Comparison of ENCODE assay signal across 8 cellular contexts in genomic region chr17:35063514-35064223, GRCh38. TPM values are rescaled to one million over a fixed set of nuclear protein-coding genes. Genes with fewer than 3 reads are reported as not detected.
DNase-seq lines count a peak whose midpoint lies in the region; ATAC-seq, FAIRE-seq and TF ChIP-seq lines count a peak whose summit lies in the region.

RFFL (minus strand) TSS chr17:35063707; CDS start chr17:35026553, 37,154 bp downstream.

- no peak for FAIRE-seq in D721Med (lab: Jason Lieb, UNC)

- H3K4me3 Mint-ChIP-seq in natural killer cell treated with Interleukin-12 subunit alpha and Interleukin-12 subunit beta and Interleukin-15 and Interleukin-18, amount 100 ng/mL, for 72 hours = peak within 1 kb of the TSS; percentile 80

- no peaks in the 10 kb centered on the region for H3K36me3 ChIP-seq in HUES6 (ENCODE audit: control insufficient read depth, insufficient read depth, low read length)

- peaks cover 41% of the 10 kb centered on the region for H3K4me1 ChIP-seq in HUES6 (ENCODE audit: control insufficient read depth, insufficient read depth, low read length)

- peak within 1 kb of the TSS; percentile 25; the same call in 1 of the 2 replicates for H3K4me3 ChIP-seq in HUES6 (ENCODE audit: low read depth, low read length)
- peak within 1 kb of the TSS; percentile 43 for H3K4me3 ChIP-seq in fibroblast of pulmonary artery (replicated peaks; ENCODE audit: low read depth, low read length)

- peak within 1 kb of the TSS; percentile 42 for H3K9ac ChIP-seq in HUES6 (ENCODE audit: low read length)

- no peaks in the 10 kb centered on the region for H3K9me3 ChIP-seq in HUES6 (ENCODE audit: control insufficient read depth, insufficient read depth, low read depth, low read length)

- peaks cover 58 to 72% of the 10 kb centered on the region in 2 donors for H3K4me1 Mint-ChIP-seq in natural killer cell treated with Interleukin-12 subunit alpha and Interleukin-12 subunit beta and Interleukin-15 and Interleukin-18, amount 100 ng/mL, for 72 hours (ENCODE audit: low read depth in 2 of 2)

- peak within 1 kb of the TSS; percentile 93 for H3K27ac ChIP-seq in HUES6 (ENCODE audit: low read depth, low read length)

- peak within 1 kb of the TSS; percentile 90 to 93 for H3K27ac Mint-ChIP-seq in natural killer cell treated with Interleukin-12 subunit alpha and Interleukin-12 subunit beta and Interleukin-15 and Interleukin-18, amount 100 ng/mL, for 72 hours

- H3K36me3 Mint-ChIP-seq in natural killer cell treated with Interleukin-12 subunit alpha and Interleukin-12 subunit beta and Interleukin-15 and Interleukin-18, amount 100 ng/mL, for 72 hours = peaks cover 38% of the 10 kb centered on the region

- H3K9me3 Mint-ChIP-seq in natural killer cell treated with Interleukin-12 subunit alpha and Interleukin-12 subunit beta and Interleukin-15 and Interleukin-18, amount 100 ng/mL, for 72 hours = peaks cover 4% of the 10 kb centered on the region

- peak; percentile 88 for ATAC-seq in GM21423 (IDR thresholded peaks at IDR 0.05; ENCODE audit: unreplicated experiment)
- ATAC-seq in natural killer cell treated with Interleukin-12 subunit alpha and Interleukin-12 subunit beta and Interleukin-15 and Interleukin-18, amount 100 ng/mL, for 72 hours = peak; percentile 97
- ATAC-seq in stimulated activated naive CD8-positive, alpha-beta T cell treated with anti-CD3 and anti-CD28 coated beads, Interleukin-15, Interleukin-2, amounts not matched to agents 100 U/mL and 50 U/mL, for 24 hours = peak; percentile 99

- peak; percentile 29 for TF ChIP-seq CTCF in D721Med (IDR thresholded peaks at IDR 0.05; ENCODE audit: insufficient read depth, missing control alignments)
- peak; percentile 4 for TF ChIP-seq CTCF in fibroblast of pulmonary artery (IDR thresholded peaks at IDR 0.05; ENCODE audit: low read length, missing control alignments)

- no peaks in the 10 kb centered on the region for H3K27me3 ChIP-seq in HUES6 (ENCODE audit: control insufficient read depth, insufficient read depth, low read length)

- DNase-seq in D721Med (ENCODE audit: insufficient read length, low spot score) = no peak
- peak; percentile 96 for DNase-seq in RKO (ENCODE audit: low spot score)
- DNase-seq in activated T-helper 1 cell treated with anti-CD3 and anti-CD28 coated beads, Interleukin-2, amount 50 U/mL, for 16 hours (ENCODE audit: low read depth in 1 of 2, low spot score in 1 of 2) = peak; percentile 58 to 77
- DNase-seq in fibroblast of pulmonary artery (ENCODE audit: low read depth) = peak; percentile 98
- DNase-seq in natural killer cell treated with Interleukin-12 subunit alpha and Interleukin-12 subunit beta and Interleukin-15 and Interleukin-18, amount 100 ng/mL, for 72 hours (ENCODE audit: low spot score) = peak; percentile 97
- peak; percentile 83 for DNase-seq in stimulated activated naive CD8-positive, alpha-beta T cell treated with anti-CD3 and anti-CD28 coated beads, Interleukin-15, Interleukin-2, amounts not matched to agents 100 U/mL and 50 U/mL, for 24 hours

- no peaks in the 10 kb centered on the region for H3K27me3 Mint-ChIP-seq in natural killer cell treated with Interleukin-12 subunit alpha and Interleukin-12 subunit beta and Interleukin-15 and Interleukin-18, amount 100 ng/mL, for 72 hours

RNA-seq across cellular contexts. Expression of gene RFFL, which starts in this region (rescaled TPM):
- 10 to 100 TPM; 87.6 to 91.5 TPM for total RNA-seq in natural killer cell treated with Interleukin-12 subunit alpha and Interleukin-12 subunit beta and Interleukin-15 and Interleukin-18, amount 100 ng/mL, for 72 hours
